In the genomic region with DNA sequence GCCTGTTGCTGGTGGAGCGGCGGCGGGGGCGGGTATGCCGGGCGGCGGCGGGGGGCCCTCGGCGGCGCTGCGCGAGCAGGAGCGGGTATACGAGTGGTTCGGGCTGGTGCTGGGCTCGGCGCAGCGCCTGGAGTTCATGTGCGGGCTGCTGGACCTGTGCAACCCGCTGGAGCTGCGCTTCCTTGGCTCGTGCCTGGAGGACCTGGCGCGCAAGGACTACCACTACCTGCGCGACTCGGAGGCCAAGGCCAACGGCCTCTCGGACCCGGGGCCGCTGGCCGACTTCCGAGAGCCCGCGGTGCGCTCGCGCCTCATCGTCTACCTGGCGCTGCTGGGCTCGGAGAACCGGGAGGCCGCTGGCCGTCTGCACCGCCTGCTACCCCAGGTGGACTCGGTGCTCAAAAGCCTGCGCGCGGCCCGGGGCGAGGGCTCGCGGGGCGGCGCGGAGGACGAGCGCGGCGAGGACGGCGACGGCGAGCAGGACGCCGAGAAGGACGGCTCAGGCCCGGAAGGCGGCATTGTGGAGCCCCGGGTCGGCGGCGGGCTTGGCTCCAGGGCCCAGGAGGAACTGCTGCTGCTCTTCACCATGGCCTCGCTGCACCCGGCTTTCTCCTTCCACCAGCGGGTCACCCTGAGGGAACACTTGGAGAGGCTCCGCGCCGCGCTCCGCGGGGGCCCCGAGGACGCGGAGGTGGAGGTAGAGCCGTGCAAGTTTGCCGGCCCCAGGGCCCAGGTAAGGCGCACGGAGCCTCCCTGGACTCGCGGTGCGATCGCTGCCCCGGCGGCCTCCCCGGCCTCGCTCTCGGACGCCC, we compare ENCODE assay signal across 1 cellular context.
A peak's percentile ranks its signal among the peaks of the same experiment; 100 is the strongest.
TF ChIP-seq lines count a peak whose summit lies in the region.

No MANE protein-coding gene starts in this region.

TF ChIP-seq in HepG2, 621 proteins besides CTCF, POLR2A, EP300 and RAD21 (continued from another document and continues in another):
- TF ChIP-seq, protein P1, sequence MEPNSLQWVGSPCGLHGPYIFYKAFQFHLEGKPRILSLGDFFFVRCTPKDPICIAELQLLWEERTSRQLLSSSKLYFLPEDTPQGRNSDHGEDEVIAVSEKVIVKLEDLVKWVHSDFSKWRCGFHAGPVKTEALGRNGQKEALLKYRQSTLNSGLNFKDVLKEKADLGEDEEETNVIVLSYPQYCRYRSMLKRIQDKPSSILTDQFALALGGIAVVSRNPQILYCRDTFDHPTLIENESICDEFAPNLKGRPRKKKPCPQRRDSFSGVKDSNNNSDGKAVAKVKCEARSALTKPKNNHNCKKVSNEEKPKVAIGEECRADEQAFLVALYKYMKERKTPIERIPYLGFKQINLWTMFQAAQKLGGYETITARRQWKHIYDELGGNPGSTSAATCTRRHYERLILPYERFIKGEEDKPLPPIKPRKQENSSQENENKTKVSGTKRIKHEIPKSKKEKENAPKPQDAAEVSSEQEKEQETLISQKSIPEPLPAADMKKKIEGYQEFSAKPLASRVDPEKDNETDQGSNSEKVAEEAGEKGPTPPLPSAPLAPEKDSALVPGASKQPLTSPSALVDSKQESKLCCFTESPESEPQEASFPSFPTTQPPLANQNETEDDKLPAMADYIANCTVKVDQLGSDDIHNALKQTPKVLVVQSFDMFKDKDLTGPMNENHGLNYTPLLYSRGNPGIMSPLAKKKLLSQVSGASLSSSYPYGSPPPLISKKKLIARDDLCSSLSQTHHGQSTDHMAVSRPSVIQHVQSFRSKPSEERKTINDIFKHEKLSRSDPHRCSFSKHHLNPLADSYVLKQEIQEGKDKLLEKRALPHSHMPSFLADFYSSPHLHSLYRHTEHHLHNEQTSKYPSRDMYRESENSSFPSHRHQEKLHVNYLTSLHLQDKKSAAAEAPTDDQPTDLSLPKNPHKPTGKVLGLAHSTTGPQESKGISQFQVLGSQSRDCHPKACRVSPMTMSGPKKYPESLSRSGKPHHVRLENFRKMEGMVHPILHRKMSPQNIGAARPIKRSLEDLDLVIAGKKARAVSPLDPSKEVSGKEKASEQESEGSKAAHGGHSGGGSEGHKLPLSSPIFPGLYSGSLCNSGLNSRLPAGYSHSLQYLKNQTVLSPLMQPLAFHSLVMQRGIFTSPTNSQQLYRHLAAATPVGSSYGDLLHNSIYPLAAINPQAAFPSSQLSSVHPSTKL (CRISPR knock-in tag; IDR thresholded peaks at IDR 0.05): no peak
- TF ChIP-seq ZFX (CRISPR knock-in tag; IDR thresholded peaks at IDR 0.05; ENCODE audit: low read depth) (peak; percentile 45; the same call in 1 of the 2 replicates), HNRNPK (IDR thresholded peaks at IDR 0.05; ENCODE audit: low read depth, low read length, poor library complexity, severe bottlenecking) (peak; percentile 71), MXI1 (IDR thresholded peaks at IDR 0.05; ENCODE audit: borderline replicate concordance, low read depth, low read length) (peak; percentile 24; the same call in 1 of the 3 replicates), ZNF382 (CRISPR knock-in tag; IDR thresholded peaks at IDR 0.05; ENCODE audit: borderline replicate concordance) (no peak), MATR3 (CRISPR knock-in tag; IDR thresholded peaks at IDR 0.05) (no peak), ARNTL (CRISPR knock-in tag; IDR thresholded peaks at IDR 0.05) (no peak), ZNF792 (CRISPR knock-in tag; IDR thresholded peaks at IDR 0.05) (no peak), TAF1 (CRISPR knock-in tag; IDR thresholded peaks at IDR 0.05) (peak; percentile 40; the same call in 1 of the 2 replicates), ZNF572 (CRISPR knock-in tag; IDR thresholded peaks at IDR 0.05) (no peak), ZNF746 (CRISPR knock-in tag; IDR thresholded peaks at IDR 0.05) (no peak), ZNF562 (CRISPR knock-in tag; IDR thresholded peaks at IDR 0.05; ENCODE audit: borderline replicate concordance) (no peak), ZNF33B (CRISPR knock-in tag; IDR thresholded peaks at IDR 0.05) (no peak), NFKBIZ (CRISPR knock-in tag; IDR thresholded peaks at IDR 0.05) (no peak), ZNF3 (CRISPR knock-in tag; IDR thresholded peaks at IDR 0.05) (no peak), ZNF350 (CRISPR knock-in tag; IDR thresholded peaks at IDR 0.05; ENCODE audit: borderline replicate concordance, low read depth) (no peak), BORCS8-MEF2B (CRISPR knock-in tag; IDR thresholded peaks at IDR 0.05) (peak; percentile 44; the same call in 1 of the 2 replicates), ZNF644 (CRISPR knock-in tag; IDR thresholded peaks at IDR 0.05; ENCODE audit: low read depth) (no peak), ZBTB20 (CRISPR knock-in tag; IDR thresholded peaks at IDR 0.05; ENCODE audit: borderline replicate concordance, low read depth) (no peak), ZMYM4 (CRISPR knock-in tag; IDR thresholded peaks at IDR 0.05) (0 out of 2 replicates have a peak, but pooled peaks have one; percentile 43), AGO2 (optimal IDR thresholded peaks at IDR 0.05; ENCODE audit: low read depth, low read length) (peak; percentile 76), ZNF589 (CRISPR knock-in tag; conservative IDR thresholded peaks at IDR 0.05) (no peak), SRSF4 (IDR thresholded peaks at IDR 0.05; ENCODE audit: low read depth, low read length, poor library complexity, severe bottlenecking) (no peak)
- TF ChIP-seq, protein P2, sequence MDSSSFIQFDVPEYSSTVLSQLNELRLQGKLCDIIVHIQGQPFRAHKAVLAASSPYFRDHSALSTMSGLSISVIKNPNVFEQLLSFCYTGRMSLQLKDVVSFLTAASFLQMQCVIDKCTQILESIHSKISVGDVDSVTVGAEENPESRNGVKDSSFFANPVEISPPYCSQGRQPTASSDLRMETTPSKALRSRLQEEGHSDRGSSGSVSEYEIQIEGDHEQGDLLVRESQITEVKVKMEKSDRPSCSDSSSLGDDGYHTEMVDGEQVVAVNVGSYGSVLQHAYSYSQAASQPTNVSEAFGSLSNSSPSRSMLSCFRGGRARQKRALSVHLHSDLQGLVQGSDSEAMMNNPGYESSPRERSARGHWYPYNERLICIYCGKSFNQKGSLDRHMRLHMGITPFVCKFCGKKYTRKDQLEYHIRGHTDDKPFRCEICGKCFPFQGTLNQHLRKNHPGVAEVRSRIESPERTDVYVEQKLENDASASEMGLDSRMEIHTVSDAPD (CRISPR knock-in tag; IDR thresholded peaks at IDR 0.05): no peak
- TF ChIP-seq, protein P3, sequence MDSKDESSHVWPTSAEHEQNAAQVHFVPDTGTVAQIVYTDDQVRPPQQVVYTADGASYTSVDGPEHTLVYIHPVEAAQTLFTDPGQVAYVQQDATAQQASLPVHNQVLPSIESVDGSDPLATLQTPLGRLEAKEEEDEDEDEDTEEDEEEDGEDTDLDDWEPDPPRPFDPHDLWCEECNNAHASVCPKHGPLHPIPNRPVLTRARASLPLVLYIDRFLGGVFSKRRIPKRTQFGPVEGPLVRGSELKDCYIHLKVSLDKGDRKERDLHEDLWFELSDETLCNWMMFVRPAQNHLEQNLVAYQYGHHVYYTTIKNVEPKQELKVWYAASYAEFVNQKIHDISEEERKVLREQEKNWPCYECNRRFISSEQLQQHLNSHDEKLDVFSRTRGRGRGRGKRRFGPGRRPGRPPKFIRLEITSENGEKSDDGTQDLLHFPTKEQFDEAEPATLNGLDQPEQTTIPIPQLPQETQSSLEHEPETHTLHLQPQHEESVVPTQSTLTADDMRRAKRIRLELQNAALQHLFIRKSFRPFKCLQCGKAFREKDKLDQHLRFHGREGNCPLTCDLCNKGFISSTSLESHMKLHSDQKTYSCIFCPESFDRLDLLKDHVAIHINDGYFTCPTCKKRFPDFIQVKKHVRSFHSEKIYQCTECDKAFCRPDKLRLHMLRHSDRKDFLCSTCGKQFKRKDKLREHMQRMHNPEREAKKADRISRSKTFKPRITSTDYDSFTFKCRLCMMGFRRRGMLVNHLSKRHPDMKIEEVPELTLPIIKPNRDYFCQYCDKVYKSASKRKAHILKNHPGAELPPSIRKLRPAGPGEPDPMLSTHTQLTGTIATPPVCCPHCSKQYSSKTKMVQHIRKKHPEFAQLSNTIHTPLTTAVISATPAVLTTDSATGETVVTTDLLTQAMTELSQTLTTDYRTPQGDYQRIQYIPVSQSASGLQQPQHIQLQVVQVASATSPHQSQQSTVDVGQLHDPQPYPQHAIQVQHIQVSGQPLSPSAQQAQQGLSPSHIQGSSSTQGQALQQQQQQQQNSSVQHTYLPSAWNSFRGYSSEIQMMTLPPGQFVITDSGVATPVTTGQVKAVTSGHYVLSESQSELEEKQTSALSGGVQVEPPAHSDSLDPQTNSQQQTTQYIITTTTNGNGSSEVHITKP (CRISPR knock-in tag; IDR thresholded peaks at IDR 0.05; ENCODE audit: low read depth): no peak
- TF ChIP-seq, protein P4, sequence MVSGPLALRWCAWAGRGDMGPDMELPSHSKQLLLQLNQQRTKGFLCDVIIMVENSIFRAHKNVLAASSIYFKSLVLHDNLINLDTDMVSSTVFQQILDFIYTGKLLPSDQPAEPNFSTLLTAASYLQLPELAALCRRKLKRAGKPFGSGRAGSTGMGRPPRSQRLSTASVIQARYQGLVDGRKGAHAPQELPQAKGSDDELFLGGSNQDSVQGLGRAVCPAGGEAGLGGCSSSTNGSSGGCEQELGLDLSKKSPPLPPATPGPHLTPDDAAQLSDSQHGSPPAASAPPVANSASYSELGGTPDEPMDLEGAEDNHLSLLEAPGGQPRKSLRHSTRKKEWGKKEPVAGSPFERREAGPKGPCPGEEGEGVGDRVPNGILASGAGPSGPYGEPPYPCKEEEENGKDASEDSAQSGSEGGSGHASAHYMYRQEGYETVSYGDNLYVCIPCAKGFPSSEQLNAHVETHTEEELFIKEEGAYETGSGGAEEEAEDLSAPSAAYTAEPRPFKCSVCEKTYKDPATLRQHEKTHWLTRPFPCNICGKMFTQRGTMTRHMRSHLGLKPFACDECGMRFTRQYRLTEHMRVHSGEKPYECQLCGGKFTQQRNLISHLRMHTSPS (CRISPR knock-in tag; IDR thresholded peaks at IDR 0.05; ENCODE audit: low read depth): no peak
- TF ChIP-seq, protein P5, sequence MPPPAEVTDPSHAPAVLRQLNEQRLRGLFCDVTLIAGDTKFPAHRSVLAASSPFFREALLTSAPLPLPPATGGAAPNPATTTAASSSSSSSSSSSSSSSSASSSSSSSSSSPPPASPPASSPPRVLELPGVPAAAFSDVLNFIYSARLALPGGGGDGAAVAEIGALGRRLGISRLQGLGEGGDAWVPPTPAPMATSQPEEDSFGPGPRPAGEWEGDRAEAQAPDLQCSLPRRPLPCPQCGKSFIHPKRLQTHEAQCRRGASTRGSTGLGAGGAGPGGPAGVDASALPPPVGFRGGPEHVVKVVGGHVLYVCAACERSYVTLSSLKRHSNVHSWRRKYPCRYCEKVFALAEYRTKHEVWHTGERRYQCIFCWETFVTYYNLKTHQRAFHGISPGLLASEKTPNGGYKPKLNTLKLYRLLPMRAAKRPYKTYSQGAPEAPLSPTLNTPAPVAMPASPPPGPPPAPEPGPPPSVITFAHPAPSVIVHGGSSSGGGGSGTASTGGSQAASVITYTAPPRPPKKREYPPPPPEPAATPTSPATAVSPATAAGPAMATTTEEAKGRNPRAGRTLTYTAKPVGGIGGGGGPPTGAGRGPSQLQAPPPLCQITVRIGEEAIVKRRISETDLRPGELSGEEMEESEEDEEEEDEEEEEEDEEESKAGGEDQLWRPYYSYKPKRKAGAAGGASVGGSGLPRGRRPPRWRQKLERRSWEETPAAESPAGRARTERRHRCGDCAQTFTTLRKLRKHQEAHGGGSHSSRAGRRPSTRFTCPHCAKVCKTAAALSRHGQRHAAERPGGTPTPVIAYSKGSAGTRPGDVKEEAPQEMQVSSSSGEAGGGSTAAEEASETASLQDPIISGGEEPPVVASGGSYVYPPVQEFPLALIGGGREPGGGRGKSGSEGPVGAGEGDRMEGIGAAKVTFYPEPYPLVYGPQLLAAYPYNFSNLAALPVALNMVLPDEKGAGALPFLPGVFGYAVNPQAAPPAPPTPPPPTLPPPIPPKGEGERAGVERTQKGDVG (CRISPR knock-in tag; IDR thresholded peaks at IDR 0.05; ENCODE audit: borderline replicate concordance): no peak
- TF ChIP-seq, protein P6, sequence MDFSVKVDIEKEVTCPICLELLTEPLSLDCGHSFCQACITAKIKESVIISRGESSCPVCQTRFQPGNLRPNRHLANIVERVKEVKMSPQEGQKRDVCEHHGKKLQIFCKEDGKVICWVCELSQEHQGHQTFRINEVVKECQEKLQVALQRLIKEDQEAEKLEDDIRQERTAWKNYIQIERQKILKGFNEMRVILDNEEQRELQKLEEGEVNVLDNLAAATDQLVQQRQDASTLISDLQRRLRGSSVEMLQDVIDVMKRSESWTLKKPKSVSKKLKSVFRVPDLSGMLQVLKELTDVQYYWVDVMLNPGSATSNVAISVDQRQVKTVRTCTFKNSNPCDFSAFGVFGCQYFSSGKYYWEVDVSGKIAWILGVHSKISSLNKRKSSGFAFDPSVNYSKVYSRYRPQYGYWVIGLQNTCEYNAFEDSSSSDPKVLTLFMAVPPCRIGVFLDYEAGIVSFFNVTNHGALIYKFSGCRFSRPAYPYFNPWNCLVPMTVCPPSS (IDR thresholded peaks at IDR 0.05): no peak
- TF ChIP-seq, protein P7, sequence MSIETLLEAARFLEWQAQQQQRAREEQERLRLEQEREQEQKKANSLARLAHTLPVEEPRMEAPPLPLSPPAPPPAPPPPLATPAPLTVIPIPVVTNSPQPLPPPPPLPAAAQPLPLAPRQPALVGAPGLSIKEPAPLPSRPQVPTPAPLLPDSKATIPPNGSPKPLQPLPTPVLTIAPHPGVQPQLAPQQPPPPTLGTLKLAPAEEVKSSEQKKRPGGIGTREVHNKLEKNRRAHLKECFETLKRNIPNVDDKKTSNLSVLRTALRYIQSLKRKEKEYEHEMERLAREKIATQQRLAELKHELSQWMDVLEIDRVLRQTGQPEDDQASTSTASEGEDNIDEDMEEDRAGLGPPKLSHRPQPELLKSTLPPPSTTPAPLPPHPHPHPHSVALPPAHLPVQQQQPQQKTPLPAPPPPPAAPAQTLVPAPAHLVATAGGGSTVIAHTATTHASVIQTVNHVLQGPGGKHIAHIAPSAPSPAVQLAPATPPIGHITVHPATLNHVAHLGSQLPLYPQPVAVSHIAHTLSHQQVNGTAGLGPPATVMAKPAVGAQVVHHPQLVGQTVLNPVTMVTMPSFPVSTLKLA (IDR thresholded peaks at IDR 0.05): no peak
- TF ChIP-seq, protein P8, sequence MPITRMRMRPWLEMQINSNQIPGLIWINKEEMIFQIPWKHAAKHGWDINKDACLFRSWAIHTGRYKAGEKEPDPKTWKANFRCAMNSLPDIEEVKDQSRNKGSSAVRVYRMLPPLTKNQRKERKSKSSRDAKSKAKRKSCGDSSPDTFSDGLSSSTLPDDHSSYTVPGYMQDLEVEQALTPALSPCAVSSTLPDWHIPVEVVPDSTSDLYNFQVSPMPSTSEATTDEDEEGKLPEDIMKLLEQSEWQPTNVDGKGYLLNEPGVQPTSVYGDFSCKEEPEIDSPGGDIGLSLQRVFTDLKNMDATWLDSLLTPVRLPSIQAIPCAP (CRISPR knock-in tag; IDR thresholded peaks at IDR 0.05; ENCODE audit: low read depth): no peak
- TF ChIP-seq, protein P9, sequence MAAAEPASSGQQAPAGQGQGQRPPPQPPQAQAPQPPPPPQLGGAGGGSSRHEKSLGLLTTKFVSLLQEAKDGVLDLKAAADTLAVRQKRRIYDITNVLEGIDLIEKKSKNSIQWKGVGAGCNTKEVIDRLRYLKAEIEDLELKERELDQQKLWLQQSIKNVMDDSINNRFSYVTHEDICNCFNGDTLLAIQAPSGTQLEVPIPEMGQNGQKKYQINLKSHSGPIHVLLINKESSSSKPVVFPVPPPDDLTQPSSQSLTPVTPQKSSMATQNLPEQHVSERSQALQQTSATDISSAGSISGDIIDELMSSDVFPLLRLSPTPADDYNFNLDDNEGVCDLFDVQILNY (CRISPR knock-in tag; conservative IDR thresholded peaks at IDR 0.05): no peak
- TF ChIP-seq, protein P10, sequence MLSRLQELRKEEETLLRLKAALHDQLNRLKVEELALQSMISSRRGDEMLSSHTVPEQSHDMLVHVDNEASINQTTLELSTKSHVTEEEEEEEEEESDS (CRISPR knock-in tag; IDR thresholded peaks at IDR 0.05; ENCODE audit: borderline replicate concordance): no peak
